ENCODE assay signal across 19 cellular contexts in the genomic region with DNA sequence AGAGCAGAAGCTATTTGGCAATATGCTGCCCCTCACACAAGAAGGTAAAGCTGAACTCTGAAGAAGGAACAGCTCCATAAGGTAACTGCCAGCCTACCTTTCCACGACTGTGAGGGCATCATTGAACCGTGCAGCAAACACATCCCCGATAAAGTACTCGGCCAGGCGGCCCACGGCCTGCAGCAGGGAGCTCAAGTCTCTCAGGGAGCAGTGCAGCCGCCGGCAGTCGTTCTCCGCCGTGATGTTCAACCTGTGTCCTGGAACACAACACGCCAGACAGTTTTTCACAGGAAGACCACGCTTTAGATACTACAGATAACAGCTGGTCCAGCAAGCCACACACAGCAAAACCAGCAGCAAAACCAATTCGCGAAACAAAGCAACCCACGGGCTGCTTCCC.
"Had no signal": no experiment of that assay in that cellular context is flagged by ENCODE, and none has a peak within 500 bp of the region (broad histone marks: within the 10 kb centered on the region; RNA-seq: fewer than 3 reads in every experiment).

No MANE protein-coding gene starts in this region.

- DNase-seq: activated CD4-positive, CD25-positive, alpha-beta regulatory T cell treated with anti-CD3 and anti-CD28 coated beads, Interleukin-2, amount 50 U/mL, for 72 hours; activated CD8-positive, alpha-beta memory T cell treated with anti-CD3 and anti-CD28 coated beads, Interleukin-2, amount 50 U/mL, for 48 hours; activated effector memory CD4-positive, alpha-beta T cell treated with anti-CD3 and anti-CD28 coated beads, Interleukin-2, amount 50 U/mL, for 16 hours; activated naive CD4-positive, alpha-beta T cell treated with anti-CD3 and anti-CD28 coated beads, Interleukin-2, amount 50 U/mL, for 16 hours; activated T-cell treated with anti-CD3 and anti-CD28 coated beads, Interleukin-2, amount 50 U/mL, for 48 hours; anterior cingulate cortex; body of pancreas; cortex of kidney; foreskin fibroblast; heart right ventricle; kidney; mesenchymal stem cell; mucosa of descending colon; ovary; psoas muscle; right cardiac atrium; stimulated activated CD4-positive, alpha-beta T cell treated with anti-CD3 and anti-CD28 coated beads, Interleukin-4, amount 100 ng/mL, for 24 hours; transverse colon; WERI-Rb-1 had no signal

- ATAC-seq: body of pancreas, heart right ventricle, mucosa of descending colon, psoas muscle had no signal
